8 cellular contexts compared by ENCODE assay signal in the genomic region with DNA sequence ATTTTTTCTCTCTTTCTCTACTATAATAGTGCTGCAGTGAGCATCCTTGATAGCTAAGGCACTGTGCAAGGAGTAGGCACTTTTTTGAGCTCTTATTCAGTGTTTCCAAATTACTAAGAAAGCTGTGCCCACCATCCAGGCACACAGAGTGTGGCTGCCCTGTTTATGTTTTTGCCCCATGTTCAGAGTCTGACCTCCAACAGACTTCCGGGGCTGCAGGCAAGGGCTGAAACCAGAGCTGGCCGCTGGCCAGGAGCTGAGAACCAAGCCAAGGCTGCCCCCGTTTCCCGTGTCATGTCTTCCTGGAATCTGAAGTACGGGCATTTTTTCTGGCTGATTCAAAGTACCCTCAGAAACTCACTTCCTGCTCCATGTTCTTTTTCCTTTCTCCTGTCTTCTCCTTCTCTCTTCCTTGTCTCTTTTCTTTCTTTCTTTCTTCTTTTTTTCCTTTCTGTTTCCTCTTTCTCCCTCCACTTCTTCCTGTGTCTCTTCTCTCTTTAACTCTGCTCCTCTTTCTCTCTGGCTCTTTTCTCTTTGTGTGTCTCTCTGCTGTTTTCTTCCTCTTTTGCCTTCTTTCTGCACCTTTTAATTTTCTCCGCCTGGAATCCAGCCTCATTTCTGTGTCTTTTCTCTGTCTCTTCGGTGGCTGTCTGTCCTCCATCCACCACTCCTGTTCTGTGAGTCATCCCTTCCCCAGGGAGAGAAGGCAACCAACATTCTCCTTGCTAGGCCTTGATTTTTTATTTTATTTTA. TPM values are rescaled to one million over a fixed set of nuclear protein-coding genes. Genes with fewer than 3 reads are reported as not detected.
A peak's percentile ranks its signal among the peaks of the same experiment; 100 is the strongest.
DNase-seq lines count a peak whose midpoint lies in the region; ATAC-seq and TF ChIP-seq lines count a peak whose summit lies in the region.

No MANE protein-coding gene starts in this region.

- peak overlapping the region; percentile 58 to 92 for H3K27ac Mint-ChIP-seq in activated naive CD4-positive, alpha-beta T cell treated with anti-CD3 and anti-CD28 coated beads, Interleukin-2, amount 50 U/mL, for 72 hours

- intact Hi-C loops in left cardiac atrium (cut with DNase I): loop anchor here in 1 of 2 donors (10.0 kb wide), 1 partner anchor 45 kb away; a partner anchor contains a TSS

- H3K9me3 Mint-ChIP-seq in activated naive CD4-positive, alpha-beta T cell treated with anti-CD3 and anti-CD28 coated beads, Interleukin-2, amount 50 U/mL, for 72 hours: no peaks in the 10 kb centered on the region

- peak; percentile 76 to 85 for ATAC-seq in activated naive CD4-positive, alpha-beta T cell treated with anti-CD3 and anti-CD28 coated beads, Interleukin-2, amount 50 U/mL, for 72 hours
- peak; percentile 70 to 81 for ATAC-seq in left cardiac atrium

- peak; percentile 34 for DNase-seq in activated CD4-positive, alpha-beta T cell treated with anti-CD3 and anti-CD28 coated beads for 48 hours
- no peak for DNase-seq in activated CD4-positive, alpha-beta T cell treated with anti-CD3 and anti-CD28 coated beads for 1 hour
- DNase-seq in HFF-Myc (ENCODE audit: extremely low read depth, low read depth) (peak; percentile 63), NCI-H2227 treated with DMSO at 0.1 percent for 48 hours (lab: John Stamatoyannopoulos, UW) (peak; percentile 43), left cardiac atrium (peak; percentile 68), retina (peak; percentile 36)
- peak; percentile 27 to 61 for DNase-seq in activated naive CD4-positive, alpha-beta T cell treated with anti-CD3 and anti-CD28 coated beads, Interleukin-2, amount 50 U/mL, for 72 hours (ENCODE audit: low spot score in 2 of 2)
- DNase-seq in stimulated activated naive CD4-positive, alpha-beta T cell (lab: John Stamatoyannopoulos, UW): no peak

- peak overlapping the region; percentile 20; the same call in 1 of the 2 replicates for H3K4me3 ChIP-seq in HFF-Myc (replicated peaks; ENCODE audit: low read depth, low read length)

- no peak for TF ChIP-seq CTCF in HFF-Myc (IDR thresholded peaks at IDR 0.05; ENCODE audit: low read depth, low read length, missing control alignments)

- no peaks in the 10 kb centered on the region for H3K36me3 Mint-ChIP-seq in activated naive CD4-positive, alpha-beta T cell treated with anti-CD3 and anti-CD28 coated beads, Interleukin-2, amount 50 U/mL, for 72 hours

RNA-seq across cellular contexts. Expression of a gene that starts 17.0 kb away (rescaled TPM):
- under 1 TPM; 0.19 to 0.23 TPM for total RNA-seq in activated naive CD4-positive, alpha-beta T cell treated with anti-CD3 and anti-CD28 coated beads, Interleukin-2, amount 50 U/mL, for 72 hours
- 1 to 10 TPM in 1 of 2 donors, under 1 TPM in 1; 0.94 to 1.3 TPM for total RNA-seq in left cardiac atrium

RNA-seq across cellular contexts. Expression of a gene that starts 23.6 kb away (rescaled TPM):
- total RNA-seq in activated naive CD4-positive, alpha-beta T cell treated with anti-CD3 and anti-CD28 coated beads, Interleukin-2, amount 50 U/mL, for 72 hours: not detected
- total RNA-seq in left cardiac atrium: 10 to 100 TPM; 34.6 to 88.4 TPM

RNA-seq across cellular contexts. Expression of a gene that starts 39.6 kb away (rescaled TPM):
- total RNA-seq in activated naive CD4-positive, alpha-beta T cell treated with anti-CD3 and anti-CD28 coated beads, Interleukin-2, amount 50 U/mL, for 72 hours: 100 to 1,000 TPM in 1 of 2 donors, 10 to 100 TPM in 1; 64.6 to 178 TPM
- total RNA-seq in left cardiac atrium: 100 to 1,000 TPM; 276 to 291 TPM

RNA-seq across cellular contexts. Expression of a gene that starts 45.6 kb away (rescaled TPM):
- total RNA-seq in activated naive CD4-positive, alpha-beta T cell treated with anti-CD3 and anti-CD28 coated beads, Interleukin-2, amount 50 U/mL, for 72 hours: 10 to 100 TPM; 48.6 to 72.7 TPM
- 10 to 100 TPM; 15.9 to 17.7 TPM for total RNA-seq in left cardiac atrium

Comparison
In these comparisons a context has a peak if more than half of its experiments do, and no peak if none do; other contexts are left out.
1. DNase-seq: peak in activated CD4-positive, alpha-beta T cell treated with anti-CD3 and anti-CD28 coated beads for 48 hours (single experiment), HFF-Myc (single experiment), NCI-H2227 treated with DMSO at 0.1 percent for 48 hours (single experiment), activated naive CD4-positive, alpha-beta T cell treated with anti-CD3 and anti-CD28 coated beads, Interleukin-2, amount 50 U/mL, for 72 hours (2 of 2), left cardiac atrium (single experiment) and retina (single experiment); none in activated CD4-positive, alpha-beta T cell treated with anti-CD3 and anti-CD28 coated beads for 1 hour (single experiment) and stimulated activated naive CD4-positive, alpha-beta T cell (0 of 6).
2. RNA of a gene that starts 23.6 kb away (total RNA-seq): 34.6 to 88.4 TPM in left cardiac atrium; not detected in activated naive CD4-positive, alpha-beta T cell treated with anti-CD3 and anti-CD28 coated beads, Interleukin-2, amount 50 U/mL, for 72 hours; every median in the first group is over 10 times any median in the second.